ENCODE assay signal across 8 cellular contexts in the genomic region with DNA sequence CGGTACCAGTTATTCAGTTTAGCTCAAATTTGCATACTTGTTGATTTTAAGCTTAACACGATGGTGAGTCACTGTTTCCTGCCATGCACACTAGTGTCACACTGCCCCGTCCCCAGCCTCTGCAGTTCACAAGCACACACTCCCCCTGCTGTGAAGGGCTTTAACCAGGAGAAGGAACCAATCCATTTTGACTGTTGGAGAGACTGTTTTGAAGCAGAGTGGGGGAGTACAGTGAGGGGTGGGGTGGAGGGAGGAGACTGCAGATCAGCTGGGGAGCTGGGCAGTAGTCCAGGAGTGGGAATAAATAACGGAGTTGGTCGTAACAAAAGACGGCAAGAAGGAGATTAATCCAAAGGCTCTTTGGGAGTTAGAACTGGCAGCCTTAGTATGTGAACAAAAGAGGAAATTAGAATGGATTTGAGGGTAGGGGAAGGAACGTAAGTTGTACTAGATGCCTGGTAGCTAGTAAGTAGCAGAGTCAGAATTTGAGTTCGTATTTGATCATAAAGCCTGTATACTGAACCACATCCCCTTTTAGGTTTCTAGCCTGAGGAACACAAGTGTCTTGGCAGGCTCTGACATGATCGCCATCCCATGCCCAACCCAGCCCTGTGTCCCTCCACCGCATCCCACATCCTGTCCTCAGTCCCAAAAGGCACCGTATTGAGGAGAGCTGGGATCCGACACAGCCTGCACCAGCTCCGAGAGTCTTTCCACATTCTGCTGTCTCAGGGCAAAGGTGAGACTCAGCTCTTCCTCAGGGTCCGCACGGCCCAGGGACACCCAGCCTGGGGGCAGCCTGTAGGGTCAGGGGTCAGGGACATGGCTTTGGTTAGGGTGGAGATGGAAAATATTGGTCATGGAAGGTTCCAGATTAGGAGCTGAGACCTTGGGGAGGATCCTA. TPM values are rescaled to one million over a fixed set of nuclear protein-coding genes. Genes with fewer than 3 reads are reported as not detected.
A peak's percentile ranks its signal among the peaks of the same experiment; 100 is the strongest.
DNase-seq lines count a peak whose midpoint lies in the region; ATAC-seq and TF ChIP-seq lines count a peak whose summit lies in the region.

No MANE protein-coding gene starts in this region.

- H3K4me1 ChIP-seq in PC-9 (replicated peaks; ENCODE audit: insufficient read depth), result peaks cover 7% of the 10 kb centered on the region; the same call in 1 of the 2 replicates
- H3K4me1 ChIP-seq in trophoblast cell (ENCODE audit: control insufficient read depth in 1 of 2, insufficient read depth in 2 of 2, low read length in 2 of 2), result peaks cover 7% of the 10 kb centered on the region in 2 experiments

- CTCF ChIA-PET in PC-9 (lab: Charles Lee), result interaction anchor here (0.5 to 0.6 kb wide), 3 partner anchors 15 to 143 kb away, joined by 3 to 6 read pairs (median 4); no protein-coding TSS in a partner anchor

- no peak for TF ChIP-seq CTCF in PC-9 (conservative IDR thresholded peaks at IDR 0.05)

- peak overlapping the region; percentile 38 for H3K14ac ChIP-seq in trophoblast cell (ENCODE audit: low read length)

- H3K79me2 ChIP-seq in PC-9 (ENCODE audit: low read depth), result peaks cover 4% of the 10 kb centered on the region; the same call in 1 of the 2 replicates
- H3K79me2 ChIP-seq in trophoblast cell (ENCODE audit: control insufficient read depth, insufficient read depth, low read length, poor library complexity), result peaks cover 3% of the 10 kb centered on the region

- TSS peak; percentile 43 for BruUV-seq in PC-9 (replicated peaks; lab: Mats Ljungman, UMichigan)

- H3K18ac ChIP-seq in trophoblast cell (ENCODE audit: low read length), result peak overlapping the region; percentile 4

- no peaks in the 10 kb centered on the region; the same call in 1 of the 2 replicates for H3F3A ChIP-seq in PC-9 (ENCODE audit: insufficient read depth, low read depth)

- POLR2A ChIA-PET in PC-9 (lab: Charles Lee; ENCODE audit: unreplicated experiment), result interaction anchor here (0.6 kb wide), 1 partner anchor 34 kb away, joined by 3 read pairs; no protein-coding TSS in a partner anchor

- H3K9ac ChIP-seq in trophoblast cell (ENCODE audit: low read length), result peak overlapping the region; percentile 90

- H3K4me3 ChIP-seq in PC-9, result peak overlapping the region; percentile 61
- peak overlapping the region; percentile 79 for H3K4me3 ChIP-seq in trophoblast cell (ENCODE audit: low read depth, low read length)

- H2AK5ac ChIP-seq in trophoblast cell (ENCODE audit: low read length), result peak overlapping the region; percentile 6

- H3K4ac ChIP-seq in trophoblast cell (ENCODE audit: low read depth, low read length), result peak overlapping the region; percentile 37

- WGBS in trophoblast cell (ENCODE audit: extremely low coverage, insufficient coverage, insufficient read length), result 100% methylated on average over 1 of the region's 15 CpGs

- H3K9me2 ChIP-seq in PC-9 (ENCODE audit: insufficient read depth), result no peaks in the 10 kb centered on the region

- peak overlapping the region; percentile 56 for H4K12ac ChIP-seq in trophoblast cell (ENCODE audit: low read depth, low read length)

- H3K79me1 ChIP-seq in trophoblast cell (ENCODE audit: low read length), result peaks cover 5% of the 10 kb centered on the region

- H3K4me2 ChIP-seq in PC-9 (peak overlapping the region; percentile 96), trophoblast cell (ENCODE audit: low read length) (peak overlapping the region; percentile 91)

- no peak overlapping the region for H3K27ac ChIP-seq in PC-9
- no peak overlapping the region for H3K27ac ChIP-seq in trophoblast cell (ENCODE audit: low read depth, low read length)

- H4K91ac ChIP-seq in trophoblast cell (ENCODE audit: low read depth, low read length), result peak overlapping the region; percentile 4

- H2BK5ac ChIP-seq in trophoblast cell (ENCODE audit: low read depth, low read length, poor library complexity), result no peak overlapping the region

- H4K8ac ChIP-seq in trophoblast cell (ENCODE audit: low read depth, low read length), result peak overlapping the region; percentile 47

- no peak overlapping the region for H3K23ac ChIP-seq in trophoblast cell (ENCODE audit: low read length)

- peak overlapping the region; percentile 86 for H2AFZ ChIP-seq in PC-9
- no peak overlapping the region for H2AFZ ChIP-seq in trophoblast cell (ENCODE audit: insufficient read depth, low read length, poor library complexity)

- peak; percentile 22 for ATAC-seq in GM21447 (IDR thresholded peaks at IDR 0.05; ENCODE audit: unreplicated experiment)

- no peak overlapping the region for H2BK12ac ChIP-seq in trophoblast cell (ENCODE audit: low read length)

- no peaks in the 10 kb centered on the region for H3K27me3 ChIP-seq in PC-9 (ENCODE audit: insufficient read depth, low read depth)
- no peaks in the 10 kb centered on the region for H3K27me3 ChIP-seq in trophoblast cell (ENCODE audit: insufficient read depth, low read length)

- no peaks in the 10 kb centered on the region for H4K20me1 ChIP-seq in PC-9 (ENCODE audit: insufficient read depth)

- H2BK120ac ChIP-seq in trophoblast cell (ENCODE audit: insufficient read depth, low read length, poor library complexity), result no peak overlapping the region

- H3K36me3 ChIP-seq in PC-9 (ENCODE audit: low read depth) (no peaks in the 10 kb centered on the region), trophoblast cell (ENCODE audit: control insufficient read depth in 1 of 2, insufficient read depth in 2 of 2, low read length in 2 of 2) (peaks cover 0 to 20% of the 10 kb centered on the region in 2 experiments)

- intact Hi-C loops in PC-9 (cut with micrococcal nuclease; ENCODE audit: unreplicated experiment), result no loop called here

- DNase-seq in A172 (ENCODE audit: low spot score) (peak; percentile 61), PC-9 (no peak), germinal center (ENCODE audit: low spot score) (peak; percentile 56), trophoblast cell (peak; percentile 14 to 25), HuH-7 (ENCODE audit: low spot score) (no peak), NCI-H187 treated with DMSO at 0.1 percent for 48 hours (lab: John Stamatoyannopoulos, UW) (no peak)
- DNase-seq in activated gamma-delta T cell treated with anti-CD3 and anti-CD28 coated beads, Interleukin-2, amount 50 U/mL, for 16 hours (ENCODE audit: low read depth), result peak; percentile 41

- H3K9me3 ChIP-seq in PC-9 (ENCODE audit: insufficient read depth, low read depth) (no peaks in the 10 kb centered on the region), trophoblast cell (ENCODE audit: insufficient read depth, low read depth, low read length) (no peaks in the 10 kb centered on the region)

RNA-seq across cellular contexts. Expression of gene TPP1, which starts 0.9 kb away (rescaled TPM):
- total RNA-seq in A172 (2014; rRNA removed; shearing (Covaris generic)), result 31.7 and 34.9 TPM in 2 replicates
- 31.4 and 46.7 TPM in 2 replicates for total RNA-seq in PC-9 (2021)
- 116 and 121 TPM in 2 replicates for polyA plus RNA-seq in trophoblast cell (2013)

RNA-seq across cellular contexts. Expression of gene TAF10, which starts 6.4 kb away (rescaled TPM):
- total RNA-seq in A172 (2014; rRNA removed; shearing (Covaris generic)), result 53.6 and 67.5 TPM in 2 replicates
- 51.5 and 61.2 TPM in 2 replicates for total RNA-seq in PC-9 (2021)
- 182 and 188 TPM in 2 replicates for polyA plus RNA-seq in trophoblast cell (2013)

RNA-seq across cellular contexts. Expression of gene ILK, which starts 14.8 kb away (rescaled TPM):
- total RNA-seq in A172 (2014; rRNA removed; shearing (Covaris generic)), result 210 and 231 TPM in 2 replicates
- 65.3 and 69.7 TPM in 2 replicates for total RNA-seq in PC-9 (2021)
- polyA plus RNA-seq in trophoblast cell (2013), result 231 and 245 TPM in 2 replicates

RNA-seq across cellular contexts. Expression of gene RRP8, which starts 15.0 kb away (rescaled TPM):
- total RNA-seq in A172 (2014; rRNA removed; shearing (Covaris generic)), result 14.0 and 35.3 TPM in 2 replicates
- total RNA-seq in PC-9 (2021), result 10.0 and 10.1 TPM in 2 replicates
- polyA plus RNA-seq in trophoblast cell (2013), result 21.8 and 22.0 TPM in 2 replicates

RNA-seq across cellular contexts. Expression of gene DCHS1, which starts 37.2 kb away (rescaled TPM):
- 2.3 and 3.8 TPM in 2 replicates for total RNA-seq in A172 (2014; rRNA removed; shearing (Covaris generic))
- 0.20 and 0.22 TPM in 2 replicates for total RNA-seq in PC-9 (2021)
- 1.7 and 1.9 TPM in 2 replicates for polyA plus RNA-seq in trophoblast cell (2013)

Comparison
In these comparisons a context has a peak if more than half of its experiments do, and no peak if none do; other contexts are left out.
1. DNase-seq: peak in A172 (single experiment), activated gamma-delta T cell treated with anti-CD3 and anti-CD28 coated beads, Interleukin-2, amount 50 U/mL, for 16 hours (single experiment), germinal center (single experiment) and trophoblast cell (2 of 2); none in PC-9 (0 of 2), HuH-7 (single experiment) and NCI-H187 treated with DMSO at 0.1 percent for 48 hours (single experiment).